1 cellular context compared by ENCODE assay signal in the genomic region with DNA sequence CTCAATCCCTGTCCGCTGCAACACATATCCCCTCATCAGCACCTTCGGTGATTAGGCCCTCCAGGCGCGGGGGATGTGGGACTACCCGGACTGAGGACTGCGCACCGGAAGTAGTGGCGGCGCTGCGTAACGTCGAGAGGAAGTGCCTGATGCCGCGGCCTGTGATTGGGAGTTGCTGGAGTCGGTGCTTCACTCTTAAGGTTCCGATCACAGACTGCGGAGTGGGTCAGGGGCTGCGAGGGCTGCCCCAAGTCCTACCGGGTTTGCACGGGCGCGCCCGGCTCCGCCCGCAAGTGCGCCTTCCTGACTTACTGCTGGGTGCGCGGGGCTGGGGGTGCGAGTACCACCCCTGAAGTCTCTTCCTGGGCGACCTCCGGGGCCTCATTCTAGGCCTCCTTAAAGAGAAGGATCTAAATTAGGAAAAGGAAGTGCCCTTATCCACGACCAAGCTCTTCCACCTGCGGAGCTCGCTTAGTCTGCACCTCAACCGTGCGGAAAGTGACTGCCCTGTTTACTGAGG.
TF ChIP-seq lines count a peak whose summit lies in the region.

Gene ALKBH3, plus strand, starts transcription at position 192 of the 520 bp plus-strand sequence. CDS start 1,822 bp downstream, outside the sequence.

TF ChIP-seq in HepG2, 621 proteins besides CTCF, POLR2A, EP300 and RAD21 (continued from another document and continues in another):
- TF ChIP-seq HBP1 (CRISPR knock-in tag; IDR thresholded peaks at IDR 0.05; ENCODE audit: low read depth) (peak; percentile 62; the same call in 1 of the 2 replicates), MXD1 (CRISPR knock-in tag; IDR thresholded peaks at IDR 0.05) (no peak), ZC3H13 (CRISPR knock-in tag; IDR thresholded peaks at IDR 0.05) (peak; percentile 80; the same call in 1 of the 2 replicates), SCMH1 (CRISPR knock-in tag; IDR thresholded peaks at IDR 0.05; ENCODE audit: borderline replicate concordance) (no peak), PRMT3 (CRISPR knock-in tag; IDR thresholded peaks at IDR 0.05; ENCODE audit: borderline replicate concordance, low read depth) (0 out of 2 replicates have a peak, but pooled peaks have one; percentile 49), DR1 (CRISPR knock-in tag; IDR thresholded peaks at IDR 0.05) (peak; percentile 58; the same call in 1 of the 2 replicates), ZNF333 (CRISPR knock-in tag; IDR thresholded peaks at IDR 0.05; ENCODE audit: borderline replicate concordance) (peak; percentile 35; the same call in 1 of the 2 replicates), JUND (CRISPR knock-in tag; IDR thresholded peaks at IDR 0.05) (peak; percentile 76; the same call in 1 of the 2 replicates), ZFP41 (CRISPR knock-in tag; IDR thresholded peaks at IDR 0.05; ENCODE audit: borderline replicate concordance) (no peak), ZNF121 (CRISPR knock-in tag; IDR thresholded peaks at IDR 0.05) (no peak), MED13 (CRISPR knock-in tag; IDR thresholded peaks at IDR 0.05) (no peak), ZNF891 (CRISPR knock-in tag; IDR thresholded peaks at IDR 0.05) (peak; percentile 91), NR1H2 (CRISPR knock-in tag; IDR thresholded peaks at IDR 0.05; ENCODE audit: borderline replicate concordance, low read depth) (peak; percentile 82; the same call in 1 of the 2 replicates), LBX2 (CRISPR knock-in tag; IDR thresholded peaks at IDR 0.05; ENCODE audit: borderline replicate concordance) (no peak), ZSCAN25 (CRISPR knock-in tag; IDR thresholded peaks at IDR 0.05) (peak; percentile 98), AGO1 (IDR thresholded peaks at IDR 0.05; ENCODE audit: low read depth, low read length, poor library complexity, severe bottlenecking) (peak; percentile 55), ZNF281 (CRISPR knock-in tag; IDR thresholded peaks at IDR 0.05; ENCODE audit: borderline replicate concordance) (0 out of 2 replicates have a peak, but pooled peaks have one; percentile 21), TP53 (CRISPR knock-in tag; conservative IDR thresholded peaks at IDR 0.05) (no peak), ZEB1 (IDR thresholded peaks at IDR 0.05; ENCODE audit: insufficient replicate concordance, low read depth) (peak; percentile 36), ZNF879 (CRISPR knock-in tag; IDR thresholded peaks at IDR 0.05) (no peak), GATAD2A (CRISPR knock-in tag; IDR thresholded peaks at IDR 0.05) (peak; percentile 54), RFXAP (CRISPR knock-in tag; IDR thresholded peaks at IDR 0.05; ENCODE audit: borderline replicate concordance) (peak; percentile 69; the same call in 1 of the 2 replicates), EZH2 (conservative IDR thresholded peaks at IDR 0.05; ENCODE audit: low read depth, low read length) (no peak), SSRP1 (CRISPR knock-in tag; IDR thresholded peaks at IDR 0.05) (no peak), TGIF2 (CRISPR knock-in tag; IDR thresholded peaks at IDR 0.05) (no peak)
- TF ChIP-seq, protein P1, sequence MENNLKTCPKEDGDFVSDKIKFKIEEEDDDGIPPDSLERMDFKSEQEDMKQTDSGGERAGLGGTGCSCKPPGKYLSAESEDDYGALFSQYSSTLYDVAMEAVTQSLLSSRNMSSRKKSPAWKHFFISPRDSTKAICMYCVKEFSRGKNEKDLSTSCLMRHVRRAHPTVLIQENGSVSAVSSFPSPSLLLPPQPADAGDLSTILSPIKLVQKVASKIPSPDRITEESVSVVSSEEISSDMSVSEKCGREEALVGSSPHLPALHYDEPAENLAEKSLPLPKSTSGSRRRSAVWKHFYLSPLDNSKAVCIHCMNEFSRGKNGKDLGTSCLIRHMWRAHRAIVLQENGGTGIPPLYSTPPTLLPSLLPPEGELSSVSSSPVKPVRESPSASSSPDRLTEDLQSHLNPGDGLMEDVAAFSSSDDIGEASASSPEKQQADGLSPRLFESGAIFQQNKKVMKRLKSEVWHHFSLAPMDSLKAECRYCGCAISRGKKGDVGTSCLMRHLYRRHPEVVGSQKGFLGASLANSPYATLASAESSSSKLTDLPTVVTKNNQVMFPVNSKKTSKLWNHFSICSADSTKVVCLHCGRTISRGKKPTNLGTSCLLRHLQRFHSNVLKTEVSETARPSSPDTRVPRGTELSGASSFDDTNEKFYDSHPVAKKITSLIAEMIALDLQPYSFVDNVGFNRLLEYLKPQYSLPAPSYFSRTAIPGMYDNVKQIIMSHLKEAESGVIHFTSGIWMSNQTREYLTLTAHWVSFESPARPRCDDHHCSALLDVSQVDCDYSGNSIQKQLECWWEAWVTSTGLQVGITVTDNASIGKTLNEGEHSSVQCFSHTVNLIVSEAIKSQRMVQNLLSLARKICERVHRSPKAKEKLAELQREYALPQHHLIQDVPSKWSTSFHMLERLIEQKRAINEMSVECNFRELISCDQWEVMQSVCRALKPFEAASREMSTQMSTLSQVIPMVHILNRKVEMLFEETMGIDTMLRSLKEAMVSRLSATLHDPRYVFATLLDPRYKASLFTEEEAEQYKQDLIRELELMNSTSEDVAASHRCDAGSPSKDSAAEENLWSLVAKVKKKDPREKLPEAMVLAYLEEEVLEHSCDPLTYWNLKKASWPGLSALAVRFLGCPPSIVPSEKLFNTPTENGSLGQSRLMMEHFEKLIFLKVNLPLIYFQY (CRISPR knock-in tag; IDR thresholded peaks at IDR 0.05; ENCODE audit: borderline replicate concordance), result no peak
- TF ChIP-seq, protein P2, sequence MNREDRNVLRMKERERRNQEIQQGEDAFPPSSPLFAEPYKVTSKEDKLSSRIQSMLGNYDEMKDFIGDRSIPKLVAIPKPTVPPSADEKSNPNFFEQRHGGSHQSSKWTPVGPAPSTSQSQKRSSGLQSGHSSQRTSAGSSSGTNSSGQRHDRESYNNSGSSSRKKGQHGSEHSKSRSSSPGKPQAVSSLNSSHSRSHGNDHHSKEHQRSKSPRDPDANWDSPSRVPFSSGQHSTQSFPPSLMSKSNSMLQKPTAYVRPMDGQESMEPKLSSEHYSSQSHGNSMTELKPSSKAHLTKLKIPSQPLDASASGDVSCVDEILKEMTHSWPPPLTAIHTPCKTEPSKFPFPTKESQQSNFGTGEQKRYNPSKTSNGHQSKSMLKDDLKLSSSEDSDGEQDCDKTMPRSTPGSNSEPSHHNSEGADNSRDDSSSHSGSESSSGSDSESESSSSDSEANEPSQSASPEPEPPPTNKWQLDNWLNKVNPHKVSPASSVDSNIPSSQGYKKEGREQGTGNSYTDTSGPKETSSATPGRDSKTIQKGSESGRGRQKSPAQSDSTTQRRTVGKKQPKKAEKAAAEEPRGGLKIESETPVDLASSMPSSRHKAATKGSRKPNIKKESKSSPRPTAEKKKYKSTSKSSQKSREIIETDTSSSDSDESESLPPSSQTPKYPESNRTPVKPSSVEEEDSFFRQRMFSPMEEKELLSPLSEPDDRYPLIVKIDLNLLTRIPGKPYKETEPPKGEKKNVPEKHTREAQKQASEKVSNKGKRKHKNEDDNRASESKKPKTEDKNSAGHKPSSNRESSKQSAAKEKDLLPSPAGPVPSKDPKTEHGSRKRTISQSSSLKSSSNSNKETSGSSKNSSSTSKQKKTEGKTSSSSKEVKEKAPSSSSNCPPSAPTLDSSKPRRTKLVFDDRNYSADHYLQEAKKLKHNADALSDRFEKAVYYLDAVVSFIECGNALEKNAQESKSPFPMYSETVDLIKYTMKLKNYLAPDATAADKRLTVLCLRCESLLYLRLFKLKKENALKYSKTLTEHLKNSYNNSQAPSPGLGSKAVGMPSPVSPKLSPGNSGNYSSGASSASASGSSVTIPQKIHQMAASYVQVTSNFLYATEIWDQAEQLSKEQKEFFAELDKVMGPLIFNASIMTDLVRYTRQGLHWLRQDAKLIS (CRISPR knock-in tag; IDR thresholded peaks at IDR 0.05), result no peak
- TF ChIP-seq, protein P3, sequence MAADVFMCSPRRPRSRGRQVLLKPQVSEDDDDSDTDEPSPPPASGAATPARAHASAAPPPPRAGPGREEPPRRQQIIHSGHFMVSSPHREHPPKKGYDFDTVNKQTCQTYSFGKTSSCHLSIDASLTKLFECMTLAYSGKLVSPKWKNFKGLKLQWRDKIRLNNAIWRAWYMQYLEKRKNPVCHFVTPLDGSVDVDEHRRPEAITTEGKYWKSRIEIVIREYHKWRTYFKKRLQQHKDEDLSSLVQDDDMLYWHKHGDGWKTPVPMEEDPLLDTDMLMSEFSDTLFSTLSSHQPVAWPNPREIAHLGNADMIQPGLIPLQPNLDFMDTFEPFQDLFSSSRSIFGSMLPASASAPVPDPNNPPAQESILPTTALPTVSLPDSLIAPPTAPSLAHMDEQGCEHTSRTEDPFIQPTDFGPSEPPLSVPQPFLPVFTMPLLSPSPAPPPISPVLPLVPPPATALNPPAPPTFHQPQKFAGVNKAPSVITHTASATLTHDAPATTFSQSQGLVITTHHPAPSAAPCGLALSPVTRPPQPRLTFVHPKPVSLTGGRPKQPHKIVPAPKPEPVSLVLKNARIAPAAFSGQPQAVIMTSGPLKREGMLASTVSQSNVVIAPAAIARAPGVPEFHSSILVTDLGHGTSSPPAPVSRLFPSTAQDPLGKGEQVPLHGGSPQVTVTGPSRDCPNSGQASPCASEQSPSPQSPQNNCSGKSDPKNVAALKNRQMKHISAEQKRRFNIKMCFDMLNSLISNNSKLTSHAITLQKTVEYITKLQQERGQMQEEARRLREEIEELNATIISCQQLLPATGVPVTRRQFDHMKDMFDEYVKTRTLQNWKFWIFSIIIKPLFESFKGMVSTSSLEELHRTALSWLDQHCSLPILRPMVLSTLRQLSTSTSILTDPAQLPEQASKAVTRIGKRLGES (CRISPR knock-in tag; IDR thresholded peaks at IDR 0.05; ENCODE audit: borderline replicate concordance), result no peak
- TF ChIP-seq, protein P4, sequence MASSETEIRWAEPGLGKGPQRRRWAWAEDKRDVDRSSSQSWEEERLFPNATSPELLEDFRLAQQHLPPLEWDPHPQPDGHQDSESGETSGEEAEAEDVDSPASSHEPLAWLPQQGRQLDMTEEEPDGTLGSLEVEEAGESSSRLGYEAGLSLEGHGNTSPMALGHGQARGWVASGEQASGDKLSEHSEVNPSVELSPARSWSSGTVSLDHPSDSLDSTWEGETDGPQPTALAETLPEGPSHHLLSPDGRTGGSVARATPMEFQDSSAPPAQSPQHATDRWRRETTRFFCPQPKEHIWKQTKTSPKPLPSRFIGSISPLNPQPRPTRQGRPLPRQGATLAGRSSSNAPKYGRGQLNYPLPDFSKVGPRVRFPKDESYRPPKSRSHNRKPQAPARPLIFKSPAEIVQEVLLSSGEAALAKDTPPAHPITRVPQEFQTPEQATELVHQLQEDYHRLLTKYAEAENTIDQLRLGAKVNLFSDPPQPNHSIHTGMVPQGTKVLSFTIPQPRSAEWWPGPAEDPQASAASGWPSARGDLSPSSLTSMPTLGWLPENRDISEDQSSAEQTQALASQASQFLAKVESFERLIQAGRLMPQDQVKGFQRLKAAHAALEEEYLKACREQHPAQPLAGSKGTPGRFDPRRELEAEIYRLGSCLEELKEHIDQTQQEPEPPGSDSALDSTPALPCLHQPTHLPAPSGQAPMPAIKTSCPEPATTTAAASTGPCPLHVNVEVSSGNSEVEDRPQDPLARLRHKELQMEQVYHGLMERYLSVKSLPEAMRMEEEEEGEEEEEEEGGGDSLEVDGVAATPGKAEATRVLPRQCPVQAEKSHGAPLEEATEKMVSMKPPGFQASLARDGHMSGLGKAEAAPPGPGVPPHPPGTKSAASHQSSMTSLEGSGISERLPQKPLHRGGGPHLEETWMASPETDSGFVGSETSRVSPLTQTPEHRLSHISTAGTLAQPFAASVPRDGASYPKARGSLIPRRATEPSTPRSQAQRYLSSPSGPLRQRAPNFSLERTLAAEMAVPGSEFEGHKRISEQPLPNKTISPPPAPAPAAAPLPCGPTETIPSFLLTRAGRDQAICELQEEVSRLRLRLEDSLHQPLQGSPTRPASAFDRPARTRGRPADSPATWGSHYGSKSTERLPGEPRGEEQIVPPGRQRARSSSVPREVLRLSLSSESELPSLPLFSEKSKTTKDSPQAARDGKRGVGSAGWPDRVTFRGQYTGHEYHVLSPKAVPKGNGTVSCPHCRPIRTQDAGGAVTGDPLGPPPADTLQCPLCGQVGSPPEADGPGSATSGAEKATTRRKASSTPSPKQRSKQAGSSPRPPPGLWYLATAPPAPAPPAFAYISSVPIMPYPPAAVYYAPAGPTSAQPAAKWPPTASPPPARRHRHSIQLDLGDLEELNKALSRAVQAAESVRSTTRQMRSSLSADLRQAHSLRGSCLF (CRISPR knock-in tag; IDR thresholded peaks at IDR 0.05; ENCODE audit: borderline replicate concordance), result no peak
- TF ChIP-seq, protein P5, sequence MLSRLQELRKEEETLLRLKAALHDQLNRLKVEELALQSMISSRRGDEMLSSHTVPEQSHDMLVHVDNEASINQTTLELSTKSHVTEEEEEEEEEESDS (CRISPR knock-in tag; IDR thresholded peaks at IDR 0.05; ENCODE audit: borderline replicate concordance), result no peak
